ENCODE assay signal across 18 cellular contexts in the genomic region with DNA sequence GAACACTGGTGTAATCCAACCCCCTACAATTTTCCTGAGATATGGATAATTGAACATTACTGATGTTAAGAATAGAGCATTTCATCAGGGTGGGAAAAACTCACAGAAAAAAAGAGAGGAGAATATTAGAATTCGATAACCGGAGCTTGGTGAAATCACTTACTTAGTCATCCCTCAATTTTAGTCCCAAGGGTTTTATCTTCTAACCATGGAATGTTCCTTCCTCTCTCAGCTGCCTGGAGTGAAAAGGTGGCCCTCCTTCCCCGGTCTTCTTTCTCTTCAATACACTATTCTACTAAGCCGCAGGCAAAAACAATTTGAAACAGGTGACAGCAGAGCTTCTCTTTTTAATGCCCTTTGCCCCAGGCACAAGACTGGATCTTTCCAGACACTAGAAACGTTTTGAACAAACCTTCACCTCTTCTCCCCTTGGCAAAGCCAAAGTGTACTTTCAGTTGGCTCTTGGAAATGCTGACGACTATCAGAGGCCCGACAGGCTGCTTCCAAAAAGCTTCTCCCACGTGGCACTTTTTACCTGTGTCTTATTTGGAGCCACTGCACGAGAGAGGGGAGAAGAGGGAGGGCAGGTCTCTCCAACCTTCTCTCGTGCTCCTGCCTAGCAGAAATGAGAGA.
DNase-seq lines count a peak whose midpoint lies in the region; ATAC-seq and TF ChIP-seq lines count a peak whose summit lies in the region.
"Had no signal": no experiment of that assay in that cellular context is flagged by ENCODE, and none has a peak within 500 bp of the region (broad histone marks: within the 10 kb centered on the region; RNA-seq: fewer than 3 reads in every experiment).

No MANE protein-coding gene starts in this region.

- no peak overlapping the region for H3K4me3 Mint-ChIP-seq in GM23338
- H3K4me3 Mint-ChIP-seq: CD14-positive monocyte had no signal

- no peak overlapping the region for H3K27ac Mint-ChIP-seq in GM23338
- H3K27ac Mint-ChIP-seq: CD14-positive monocyte, IgD-negative memory B cell had no signal

- no peaks in the 10 kb centered on the region for H4K20me1 ChIP-seq in GM23338 (replicated peaks; ENCODE audit: insufficient read depth)

- H3K4me1 ChIP-seq in GM23338 (ENCODE audit: insufficient read depth), result no peaks in the 10 kb centered on the region
- H3K4me1 ChIP-seq in right lobe of liver, result no peaks in the 10 kb centered on the region
- peaks cover 29% of the 10 kb centered on the region for H3K4me1 ChIP-seq in skeletal muscle satellite cell (ENCODE audit: control insufficient read depth, insufficient read depth, low read length)
- H3K4me1 ChIP-seq: HAP-1 had no signal

- no peaks in the 10 kb centered on the region for H3K27me3 Mint-ChIP-seq in GM23338 (ENCODE audit: insufficient read depth, low read depth, poor library complexity)
- H3K27me3 Mint-ChIP-seq: IgD-negative memory B cell had no signal

- ATAC-seq in GM23338 (no peak), right lobe of liver (peak; percentile 28 to 90 (median 70))

- H3K9ac ChIP-seq in skeletal muscle satellite cell (ENCODE audit: low read depth, low read length), result no peak overlapping the region

- intact Hi-C loops in right lobe of liver (cut with DNase I), result no loop called here

- peaks cover 15% of the 10 kb centered on the region for H3K9me3 Mint-ChIP-seq in GM23338

- no peaks in the 10 kb centered on the region for H3F3A ChIP-seq in GM23338 (replicated peaks; ENCODE audit: low read depth)

- H3K36me3 ChIP-seq in GM23338 (ENCODE audit: insufficient read depth) (no peaks in the 10 kb centered on the region), right lobe of liver (no peaks in the 10 kb centered on the region), skeletal muscle satellite cell (ENCODE audit: insufficient read depth, low read length) (no peaks in the 10 kb centered on the region)
- H3K36me3 ChIP-seq: HAP-1, SJCRH30 had no signal

- H3K4me3 ChIP-seq in GM23338 (no peak overlapping the region), astrocyte of the spinal cord (ENCODE audit: low read depth, low read length) (no peak overlapping the region), right lobe of liver (no peak overlapping the region), skeletal muscle satellite cell (ENCODE audit: low read length) (no peak overlapping the region)
- H3K4me3 ChIP-seq: HAP-1, PC-9, SJCRH30 had no signal

- peak overlapping the region; percentile 52 for H2AFZ ChIP-seq in GM23338
- H2AFZ ChIP-seq: PC-9 had no signal

- TF ChIP-seq CTCF in GM23338 (conservative IDR thresholded peaks at IDR 0.05; ENCODE audit: low read depth in 2 of 2), result no peak
- TF ChIP-seq CTCF in astrocyte of the spinal cord (IDR thresholded peaks at IDR 0.05; ENCODE audit: low read depth, low read length), result no peak
- no peak for TF ChIP-seq CTCF in right lobe of liver (IDR thresholded peaks at IDR 0.05)

- peaks cover 12% of the 10 kb centered on the region; the same call in 1 of the 2 replicates for H3K9me2 ChIP-seq in GM23338 (ENCODE audit: insufficient read depth)

- peaks cover 1% of the 10 kb centered on the region; the same call in 2 of the 3 replicates for H3K4me1 Mint-ChIP-seq in GM23338
- H3K4me1 Mint-ChIP-seq: CD14-positive monocyte, IgD-negative memory B cell had no signal

- H3K27me3 ChIP-seq in GM23338 (ENCODE audit: insufficient read depth), result no peaks in the 10 kb centered on the region
- no peaks in the 10 kb centered on the region for H3K27me3 ChIP-seq in right lobe of liver
- H3K27me3 ChIP-seq in skeletal muscle satellite cell (ENCODE audit: control insufficient read depth, insufficient read depth, low read length), result no peaks in the 10 kb centered on the region
- H3K27me3 ChIP-seq: SJCRH30 had no signal

- no peak overlapping the region for H3K4me2 ChIP-seq in GM23338
- peak overlapping the region; percentile 35 for H3K4me2 ChIP-seq in skeletal muscle satellite cell (ENCODE audit: low read length)
- H3K4me2 ChIP-seq: PC-9 had no signal

- no peaks in the 10 kb centered on the region for H3K79me2 ChIP-seq in GM23338 (replicated peaks; ENCODE audit: insufficient read depth)

- 57% methylated on average over 7 of the region's 10 CpGs for WGBS in right lobe of liver (ENCODE audit: insufficient coverage, low coverage, low lambda C conversion rate, missing lambda C conversion rate)

- DNase-seq in GM23338 (ENCODE audit: low spot score) (no peak), astrocyte of the spinal cord (ENCODE audit: low read depth, low spot score) (peak; percentile 25), right lobe of liver (peak in 1 of 3 donors; percentile 52), NCI-H446 (lab: John Stamatoyannopoulos, UW) (no peak), SKM-1 (lab: John Stamatoyannopoulos, UW; ENCODE audit: unreplicated experiment) (no peak)
- DNase-seq in activated CD4-positive, alpha-beta T cell treated with anti-CD3 and anti-CD28 coated beads, Interleukin-2, amount 50 U/mL, for 4 hours, result no peak
- DNase-seq: AML-193, DMS 273 treated with DMSO at 0.1 percent for 48 hours, NCI-H1417, NCI-H1930, NCI-H2171, NCI-H748 treated with DMSO at 0.1 percent for 48 hours, PC-9, SJCRH30 had no signal

- H3K27ac ChIP-seq in GM23338 (ENCODE audit: low read depth), result no peak overlapping the region
- peak overlapping the region in 2 of 3 donors; percentile 2 to 36 for H3K27ac ChIP-seq in right lobe of liver
- H3K27ac ChIP-seq: PC-9, SJCRH30 had no signal

- in situ Hi-C loops in astrocyte of the spinal cord (cut with HindIII; ENCODE audit: low sequenced_read_pairs), result no loop called here

- no peak for TF ChIP-seq POLR2A in right lobe of liver (IDR thresholded peaks at IDR 0.05)

- peaks cover 4% of the 10 kb centered on the region; the same call in 2 of the 3 replicates for H3K36me3 Mint-ChIP-seq in GM23338 (ENCODE audit: low read depth)
- H3K36me3 Mint-ChIP-seq: CD14-positive monocyte, IgD-negative memory B cell had no signal

- H3K9me3 ChIP-seq in right lobe of liver (no peaks in the 10 kb centered on the region), skeletal muscle satellite cell (replicated peaks; ENCODE audit: low read length) (no peaks in the 10 kb centered on the region)
- H3K9me3 ChIP-seq: HAP-1 had no signal

TF ChIP-seq in GM23338, 12 proteins besides CTCF, POLR2A, EP300 and RAD21 (continues in another document):
- no peak for TF ChIP-seq ZNF114 (CRISPR knock-in tag; IDR thresholded peaks at IDR 0.05)
- no peak for TF ChIP-seq EZH2 (IDR thresholded peaks at IDR 0.05; ENCODE audit: low read depth, unreplicated experiment)
- TF ChIP-seq, protein P1, sequence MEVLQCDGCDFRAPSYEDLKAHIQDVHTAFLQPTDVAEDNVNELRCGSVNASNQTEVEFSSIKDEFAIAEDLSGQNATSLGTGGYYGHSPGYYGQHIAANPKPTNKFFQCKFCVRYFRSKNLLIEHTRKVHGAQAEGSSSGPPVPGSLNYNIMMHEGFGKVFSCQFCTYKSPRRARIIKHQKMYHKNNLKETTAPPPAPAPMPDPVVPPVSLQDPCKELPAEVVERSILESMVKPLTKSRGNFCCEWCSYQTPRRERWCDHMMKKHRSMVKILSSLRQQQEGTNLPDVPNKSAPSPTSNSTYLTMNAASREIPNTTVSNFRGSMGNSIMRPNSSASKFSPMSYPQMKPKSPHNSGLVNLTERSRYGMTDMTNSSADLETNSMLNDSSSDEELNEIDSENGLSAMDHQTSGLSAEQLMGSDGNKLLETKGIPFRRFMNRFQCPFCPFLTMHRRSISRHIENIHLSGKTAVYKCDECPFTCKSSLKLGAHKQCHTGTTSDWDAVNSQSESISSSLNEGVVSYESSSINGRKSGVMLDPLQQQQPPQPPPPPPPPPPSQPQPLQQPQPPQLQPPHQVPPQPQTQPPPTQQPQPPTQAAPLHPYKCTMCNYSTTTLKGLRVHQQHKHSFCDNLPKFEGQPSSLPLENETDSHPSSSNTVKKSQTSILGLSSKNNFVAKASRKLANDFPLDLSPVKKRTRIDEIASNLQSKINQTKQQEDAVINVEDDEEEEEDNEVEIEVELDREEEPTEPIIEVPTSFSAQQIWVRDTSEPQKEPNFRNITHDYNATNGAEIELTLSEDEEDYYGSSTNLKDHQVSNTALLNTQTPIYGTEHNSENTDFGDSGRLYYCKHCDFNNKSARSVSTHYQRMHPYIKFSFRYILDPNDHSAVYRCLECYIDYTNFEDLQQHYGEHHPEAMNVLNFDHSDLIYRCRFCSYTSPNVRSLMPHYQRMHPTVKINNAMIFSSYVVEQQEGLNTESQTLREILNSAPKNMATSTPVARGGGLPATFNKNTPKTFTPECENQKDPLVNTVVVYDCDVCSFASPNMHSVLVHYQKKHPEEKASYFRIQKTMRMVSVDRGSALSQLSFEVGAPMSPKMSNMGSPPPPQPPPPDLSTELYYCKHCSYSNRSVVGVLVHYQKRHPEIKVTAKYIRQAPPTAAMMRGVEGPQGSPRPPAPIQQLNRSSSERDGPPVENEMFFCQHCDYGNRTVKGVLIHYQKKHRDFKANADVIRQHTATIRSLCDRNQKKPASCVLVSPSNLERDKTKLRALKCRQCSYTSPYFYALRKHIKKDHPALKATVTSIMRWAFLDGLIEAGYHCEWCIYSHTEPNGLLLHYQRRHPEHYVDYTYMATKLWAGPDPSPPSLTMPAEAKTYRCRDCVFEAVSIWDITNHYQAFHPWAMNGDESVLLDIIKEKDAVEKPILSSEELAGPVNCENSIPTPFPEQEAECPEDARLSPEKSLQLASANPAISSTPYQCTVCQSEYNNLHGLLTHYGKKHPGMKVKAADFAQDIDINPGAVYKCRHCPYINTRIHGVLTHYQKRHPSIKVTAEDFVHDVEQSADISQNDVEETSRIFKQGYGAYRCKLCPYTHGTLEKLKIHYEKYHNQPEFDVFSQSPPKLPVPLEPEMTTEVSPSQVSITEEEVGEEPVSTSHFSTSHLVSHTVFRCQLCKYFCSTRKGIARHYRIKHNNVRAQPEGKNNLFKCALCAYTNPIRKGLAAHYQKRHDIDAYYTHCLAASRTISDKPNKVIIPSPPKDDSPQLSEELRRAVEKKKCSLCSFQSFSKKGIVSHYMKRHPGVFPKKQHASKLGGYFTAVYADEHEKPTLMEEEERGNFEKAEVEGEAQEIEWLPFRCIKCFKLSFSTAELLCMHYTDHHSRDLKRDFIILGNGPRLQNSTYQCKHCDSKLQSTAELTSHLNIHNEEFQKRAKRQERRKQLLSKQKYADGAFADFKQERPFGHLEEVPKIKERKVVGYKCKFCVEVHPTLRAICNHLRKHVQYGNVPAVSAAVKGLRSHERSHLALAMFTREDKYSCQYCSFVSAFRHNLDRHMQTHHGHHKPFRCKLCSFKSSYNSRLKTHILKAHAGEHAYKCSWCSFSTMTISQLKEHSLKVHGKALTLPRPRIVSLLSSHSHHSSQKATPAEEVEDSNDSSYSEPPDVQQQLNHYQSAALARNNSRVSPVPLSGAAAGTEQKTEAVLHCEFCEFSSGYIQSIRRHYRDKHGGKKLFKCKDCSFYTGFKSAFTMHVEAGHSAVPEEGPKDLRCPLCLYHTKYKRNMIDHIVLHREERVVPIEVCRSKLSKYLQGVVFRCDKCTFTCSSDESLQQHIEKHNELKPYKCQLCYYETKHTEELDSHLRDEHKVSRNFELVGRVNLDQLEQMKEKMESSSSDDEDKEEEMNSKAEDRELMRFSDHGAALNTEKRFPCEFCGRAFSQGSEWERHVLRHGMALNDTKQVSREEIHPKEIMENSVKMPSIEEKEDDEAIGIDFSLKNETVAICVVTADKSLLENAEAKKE (CRISPR knock-in tag; IDR thresholded peaks at IDR 0.05), result no peak
- TF ChIP-seq POLR2AphosphoS5 (IDR thresholded peaks at IDR 0.05; ENCODE audit: low read depth), result no peak
